1 cellular context compared by ENCODE assay signal in genomic region chr19:51904331-51905165, GRCh38.
TF ChIP-seq lines count a peak whose summit lies in the region.

TSS of gene ZNF649 (minus strand) at chr19:51905017. CDS start at chr19:51900107, 4,910 bp downstream.

TF ChIP-seq in HepG2, 621 proteins besides CTCF, POLR2A, EP300 and RAD21 (continued from another document and continues in another):
- TF ChIP-seq TAF15 (IDR thresholded peaks at IDR 0.05; ENCODE audit: low read depth, low read length, poor library complexity, severe bottlenecking) = no peak
- TF ChIP-seq ZNF7 (CRISPR knock-in tag; IDR thresholded peaks at IDR 0.05) = no peak
- no peak for TF ChIP-seq CHD2 (IDR thresholded peaks at IDR 0.05; ENCODE audit: low read depth, low read length)
- TF ChIP-seq, protein P1, sequence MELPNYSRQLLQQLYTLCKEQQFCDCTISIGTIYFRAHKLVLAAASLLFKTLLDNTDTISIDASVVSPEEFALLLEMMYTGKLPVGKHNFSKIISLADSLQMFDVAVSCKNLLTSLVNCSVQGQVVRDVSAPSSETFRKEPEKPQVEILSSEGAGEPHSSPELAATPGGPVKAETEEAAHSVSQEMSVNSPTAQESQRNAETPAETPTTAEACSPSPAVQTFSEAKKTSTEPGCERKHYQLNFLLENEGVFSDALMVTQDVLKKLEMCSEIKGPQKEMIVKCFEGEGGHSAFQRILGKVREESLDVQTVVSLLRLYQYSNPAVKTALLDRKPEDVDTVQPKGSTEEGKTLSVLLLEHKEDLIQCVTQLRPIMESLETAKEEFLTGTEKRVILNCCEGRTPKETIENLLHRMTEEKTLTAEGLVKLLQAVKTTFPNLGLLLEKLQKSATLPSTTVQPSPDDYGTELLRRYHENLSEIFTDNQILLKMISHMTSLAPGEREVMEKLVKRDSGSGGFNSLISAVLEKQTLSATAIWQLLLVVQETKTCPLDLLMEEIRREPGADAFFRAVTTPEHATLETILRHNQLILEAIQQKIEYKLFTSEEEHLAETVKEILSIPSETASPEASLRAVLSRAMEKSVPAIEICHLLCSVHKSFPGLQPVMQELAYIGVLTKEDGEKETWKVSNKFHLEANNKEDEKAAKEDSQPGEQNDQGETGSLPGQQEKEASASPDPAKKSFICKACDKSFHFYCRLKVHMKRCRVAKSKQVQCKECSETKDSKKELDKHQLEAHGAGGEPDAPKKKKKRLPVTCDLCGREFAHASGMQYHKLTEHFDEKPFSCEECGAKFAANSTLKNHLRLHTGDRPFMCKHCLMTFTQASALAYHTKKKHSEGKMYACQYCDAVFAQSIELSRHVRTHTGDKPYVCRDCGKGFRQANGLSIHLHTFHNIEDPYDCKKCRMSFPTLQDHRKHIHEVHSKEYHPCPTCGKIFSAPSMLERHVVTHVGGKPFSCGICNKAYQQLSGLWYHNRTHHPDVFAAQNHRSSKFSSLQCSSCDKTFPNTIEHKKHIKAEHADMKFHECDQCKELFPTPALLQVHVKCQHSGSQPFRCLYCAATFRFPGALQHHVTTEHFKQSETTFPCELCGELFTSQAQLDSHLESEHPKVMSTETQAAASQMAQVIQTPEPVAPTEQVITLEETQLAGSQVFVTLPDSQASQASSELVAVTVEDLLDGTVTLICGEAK (IDR thresholded peaks at IDR 0.05) = no peak
- TF ChIP-seq, protein P1 (CRISPR knock-in tag; IDR thresholded peaks at IDR 0.05) = no peak; the same call in 1 of the 2 replicates
- no peak for TF ChIP-seq ZNF792 (CRISPR knock-in tag; IDR thresholded peaks at IDR 0.05)
- TF ChIP-seq ZMAT3 (CRISPR knock-in tag; conservative IDR thresholded peaks at IDR 0.05) = no peak
- no peak for TF ChIP-seq ZNF605 (CRISPR knock-in tag; IDR thresholded peaks at IDR 0.05)
- TF ChIP-seq ZNF672 (CRISPR knock-in tag; IDR thresholded peaks at IDR 0.05) = no peak
- TF ChIP-seq KIAA2018 (CRISPR knock-in tag; IDR thresholded peaks at IDR 0.05; ENCODE audit: borderline replicate concordance) = no peak
- TF ChIP-seq SMAD3 (CRISPR knock-in tag; IDR thresholded peaks at IDR 0.05) = no peak
- TF ChIP-seq ZNF264 (CRISPR knock-in tag; IDR thresholded peaks at IDR 0.05) = no peak; the same call in 1 of the 2 replicates
- no peak for TF ChIP-seq ZNF660 (CRISPR knock-in tag; IDR thresholded peaks at IDR 0.05; ENCODE audit: borderline replicate concordance, low read depth)
- peak; percentile 43; the same call in 1 of the 2 replicates for TF ChIP-seq THRA (CRISPR knock-in tag; IDR thresholded peaks at IDR 0.05; ENCODE audit: borderline replicate concordance)
- TF ChIP-seq U2AF2 (IDR thresholded peaks at IDR 0.05; ENCODE audit: low read depth, low read length) = no peak
- no peak for TF ChIP-seq ZNF879 (CRISPR knock-in tag; IDR thresholded peaks at IDR 0.05)
- TF ChIP-seq ZNF589 (CRISPR knock-in tag; conservative IDR thresholded peaks at IDR 0.05) = no peak
- TF ChIP-seq DNMT1 (CRISPR knock-in tag; IDR thresholded peaks at IDR 0.05) = no peak
- no peak; the same call in 1 of the 2 replicates for TF ChIP-seq ZNF142 (CRISPR knock-in tag; IDR thresholded peaks at IDR 0.05)
- TF ChIP-seq ZSCAN9 (CRISPR knock-in tag; IDR thresholded peaks at IDR 0.05; ENCODE audit: borderline replicate concordance) = peak; percentile 26; the same call in 1 of the 2 replicates
- no peak for TF ChIP-seq FOXO1 (CRISPR knock-in tag; IDR thresholded peaks at IDR 0.05)
- no peak for TF ChIP-seq SP2 (CRISPR knock-in tag; IDR thresholded peaks at IDR 0.05)
- TF ChIP-seq, protein P2, sequence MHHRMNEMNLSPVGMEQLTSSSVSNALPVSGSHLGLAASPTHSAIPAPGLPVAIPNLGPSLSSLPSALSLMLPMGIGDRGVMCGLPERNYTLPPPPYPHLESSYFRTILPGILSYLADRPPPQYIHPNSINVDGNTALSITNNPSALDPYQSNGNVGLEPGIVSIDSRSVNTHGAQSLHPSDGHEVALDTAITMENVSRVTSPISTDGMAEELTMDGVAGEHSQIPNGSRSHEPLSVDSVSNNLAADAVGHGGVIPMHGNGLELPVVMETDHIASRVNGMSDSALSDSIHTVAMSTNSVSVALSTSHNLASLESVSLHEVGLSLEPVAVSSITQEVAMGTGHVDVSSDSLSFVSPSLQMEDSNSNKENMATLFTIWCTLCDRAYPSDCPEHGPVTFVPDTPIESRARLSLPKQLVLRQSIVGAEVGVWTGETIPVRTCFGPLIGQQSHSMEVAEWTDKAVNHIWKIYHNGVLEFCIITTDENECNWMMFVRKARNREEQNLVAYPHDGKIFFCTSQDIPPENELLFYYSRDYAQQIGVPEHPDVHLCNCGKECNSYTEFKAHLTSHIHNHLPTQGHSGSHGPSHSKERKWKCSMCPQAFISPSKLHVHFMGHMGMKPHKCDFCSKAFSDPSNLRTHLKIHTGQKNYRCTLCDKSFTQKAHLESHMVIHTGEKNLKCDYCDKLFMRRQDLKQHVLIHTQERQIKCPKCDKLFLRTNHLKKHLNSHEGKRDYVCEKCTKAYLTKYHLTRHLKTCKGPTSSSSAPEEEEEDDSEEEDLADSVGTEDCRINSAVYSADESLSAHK (CRISPR knock-in tag; IDR thresholded peaks at IDR 0.05; ENCODE audit: borderline replicate concordance) = no peak
- TF ChIP-seq, protein P3, sequence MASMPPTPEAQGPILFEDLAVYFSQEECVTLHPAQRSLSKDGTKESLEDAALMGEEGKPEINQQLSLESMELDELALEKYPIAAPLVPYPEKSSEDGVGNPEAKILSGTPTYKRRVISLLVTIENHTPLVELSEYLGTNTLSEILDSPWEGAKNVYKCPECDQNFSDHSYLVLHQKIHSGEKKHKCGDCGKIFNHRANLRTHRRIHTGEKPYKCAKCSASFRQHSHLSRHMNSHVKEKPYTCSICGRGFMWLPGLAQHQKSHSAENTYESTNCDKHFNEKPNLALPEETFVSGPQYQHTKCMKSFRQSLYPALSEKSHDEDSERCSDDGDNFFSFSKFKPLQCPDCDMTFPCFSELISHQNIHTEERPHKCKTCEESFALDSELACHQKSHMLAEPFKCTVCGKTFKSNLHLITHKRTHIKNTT (CRISPR knock-in tag; IDR thresholded peaks at IDR 0.05) = no peak
